ENCODE assay signal across 13 cellular contexts in the genomic region with DNA sequence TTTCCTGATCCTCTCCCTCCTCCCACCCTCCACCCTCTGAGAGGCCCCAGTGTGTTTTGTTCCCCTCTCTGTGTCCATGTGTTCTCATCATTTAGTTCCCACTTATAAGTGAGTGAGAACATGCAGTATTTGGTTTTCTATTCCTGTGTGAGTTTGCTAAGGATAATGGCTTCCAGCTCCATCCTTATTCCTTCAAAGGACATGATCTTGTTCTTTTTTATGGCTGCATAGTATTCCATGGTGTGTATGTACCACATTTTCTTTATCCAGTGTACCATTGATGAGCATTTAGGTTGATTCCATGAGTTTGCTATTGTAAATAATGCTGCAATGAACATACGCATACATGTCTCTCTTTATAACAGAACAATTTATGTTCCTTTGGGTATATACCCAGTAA. TPM values are rescaled to one million over a fixed set of nuclear protein-coding genes. Genes with fewer than 3 reads are reported as not detected.
"Had no signal": no experiment of that assay in that cellular context is flagged by ENCODE, and none has a peak within 500 bp of the region (broad histone marks: within the 10 kb centered on the region; RNA-seq: fewer than 3 reads in every experiment).

No MANE protein-coding gene starts in this region.

RNA-seq across cellular contexts. Expression of a gene that starts 25.7 kb away (rescaled TPM):
- total RNA-seq: activated B cell treated with CpG ODN at 0.5 μM for 24 hours; activated CD4-positive, alpha-beta memory T cell treated with anti-CD3 and anti-CD28 coated beads for 36 hours; activated CD4-positive, alpha-beta memory T cell treated with anti-CD3 and anti-CD28 coated beads, Interleukin-2, amount 10 ng/mL, durations not matched to agents 7 days and 5 days; activated CD4-positive, alpha-beta T cell treated with anti-CD3 and anti-CD28 coated beads for 36 hours; activated CD4-positive, alpha-beta T cell treated with anti-CD3 and anti-CD28 coated beads, Interleukin-2, amount 10 ng/mL, durations not matched to agents 24 days and 14 days; activated CD4-positive, alpha-beta T cell treated with anti-CD3 and anti-CD28 coated beads, Interleukin-2, amount 10 ng/mL, durations not matched to agents 7 days and 5 days; activated CD8-positive, alpha-beta memory T cell treated with anti-CD3 and anti-CD28 coated beads for 36 hours; activated CD8-positive, alpha-beta memory T cell treated with anti-CD3 and anti-CD28 coated beads, Interleukin-2, amount 10 ng/mL, durations not matched to agents 7 days and 5 days; activated CD8-positive, alpha-beta T cell treated with anti-CD3 and anti-CD28 coated beads for 36 hours; activated CD8-positive, alpha-beta T cell treated with anti-CD3 and anti-CD28 coated beads, Interleukin-2, amount 10 ng/mL, durations not matched to agents 7 days and 5 days; T-helper 1 cell treated with Interleukin-12 subunit alpha and Interleukin-12 subunit beta and Interleukin-4 antibody, amounts not matched to agents 30 ng/mL and 1 ng/mL, for 36 hours; T-helper 17 cell; T-helper 2 cell treated with Interferon-gamma antibody and Interleukin-4, amounts not matched to agents 100 ng/mL and 5 ng/mL, for 36 hours had no signal
